In the genomic region with DNA sequence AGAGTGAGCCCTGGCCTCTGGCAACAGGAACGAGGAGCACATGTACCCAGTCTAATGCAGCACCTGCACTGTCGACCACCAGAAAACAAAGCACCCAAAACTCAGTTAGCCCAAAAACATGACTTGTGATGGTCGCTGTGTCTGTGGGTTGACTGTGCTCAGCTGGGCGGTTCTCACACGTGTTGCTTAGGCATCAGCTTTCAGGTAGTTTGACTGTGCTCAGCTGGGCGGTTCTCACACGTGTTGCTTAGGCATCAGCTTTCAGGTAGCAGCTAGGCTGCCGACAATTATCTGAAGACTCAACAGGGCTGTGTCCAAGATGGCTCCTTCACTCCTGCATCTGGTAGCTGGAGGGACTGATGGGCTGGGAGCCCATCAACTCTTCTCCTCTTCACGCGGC, we compare ENCODE assay signal across 31 cellular contexts. TPM values are rescaled to one million over a fixed set of nuclear protein-coding genes. Genes with fewer than 3 reads are reported as not detected.
"Had no signal": no experiment of that assay in that cellular context is flagged by ENCODE, and none has a peak within 500 bp of the region (broad histone marks: within the 10 kb centered on the region; RNA-seq: fewer than 3 reads in every experiment).

No MANE protein-coding gene starts in this region.

- H3K9me3 ChIP-seq: suprapubic skin, vagina had no signal

- H3K79me2 ChIP-seq: parathyroid adenoma had no signal

- FAIRE-seq: keratinocyte had no signal

- H2AFZ ChIP-seq: parathyroid adenoma had no signal

- H3K27me3 ChIP-seq: vagina had no signal

- H3K4me3 ChIP-seq: gastrocnemius medialis, lower lobe of right lung, smooth muscle cell, suprapubic skin, transverse colon, vagina had no signal

- DNase-seq: effector CD8-positive, alpha-beta T cell; endodermal cell; foreskin fibroblast; gastrocnemius medialis; head of caudate nucleus; left ventricle myocardium superior; lower lobe of right lung; naive thymus-derived CD8-positive, alpha-beta T cell; nephron progenitor cell; stimulated activated CD4-positive, alpha-beta T cell treated with anti-CD3 and anti-CD28 coated beads, Interleukin-12 subunit alpha, Interleukin-12 subunit beta, amount 100 ng/mL, for 4 hours; stimulated activated CD4-positive, alpha-beta T cell treated with anti-CD3 and anti-CD28 coated beads, Interleukin-1b, Interleukin-23, amount 100 ng/mL, for 48 hours; stimulated activated CD4-positive, alpha-beta T cell treated with anti-CD3 and anti-CD28 coated beads, Interleukin-4, amount 100 ng/mL, for 1 hour; stimulated activated CD8-positive, alpha-beta memory T cell treated with anti-CD3 and anti-CD28 coated beads, Interleukin-4, amount 100 ng/mL, for 48 hours; stimulated activated naive CD4-positive, alpha-beta T cell; stimulated activated naive CD8-positive, alpha-beta T cell treated with anti-CD3 and anti-CD28 coated beads, Interleukin-15, amount 100 ng/mL, for 72 hours; transverse colon had no signal

- H3K27ac ChIP-seq: epithelial cell of prostate, gastrocnemius medialis, lower lobe of right lung, neutrophil, parathyroid adenoma, suprapubic skin, transverse colon, vagina had no signal

- H3K4me1 ChIP-seq: gastrocnemius medialis, parathyroid adenoma had no signal

- H3K36me3 ChIP-seq: gastrocnemius medialis, lower lobe of right lung, neutrophil, suprapubic skin, transverse colon, vagina had no signal

- H3K9ac ChIP-seq: parathyroid adenoma had no signal

- H3K4me2 ChIP-seq: smooth muscle cell had no signal

RNA-seq across cellular contexts. Expression of a gene that starts 1.2 kb away (rescaled TPM):
- total RNA-seq: endodermal cell; glomerular endothelial cell; left ventricle myocardium superior; mesenteric fat pad; myocyte; naive thymus-derived CD8-positive, alpha-beta T cell; omental fat pad; progenitor cell of endocrine pancreas; sciatic nerve; smooth muscle cell; suprapubic skin; transverse colon; ureter; vagina had no signal
- polyA plus RNA-seq: keratinocyte; naive thymus-derived CD8-positive, alpha-beta T cell; smooth muscle cell had no signal

RNA-seq across cellular contexts. Expression of a gene that starts 7.0 kb away (rescaled TPM):
- total RNA-seq: esophagus mucosa; gastrocnemius medialis; glomerular endothelial cell; left ventricle myocardium superior; mesenteric fat pad; myocyte; naive thymus-derived CD8-positive, alpha-beta T cell; sciatic nerve; smooth muscle cell; suprapubic skin; vagina had no signal
- polyA plus RNA-seq: keratinocyte; naive thymus-derived CD8-positive, alpha-beta T cell; smooth muscle cell had no signal
